Comparison of ENCODE assay signal across 17 cellular contexts in the genomic region with DNA sequence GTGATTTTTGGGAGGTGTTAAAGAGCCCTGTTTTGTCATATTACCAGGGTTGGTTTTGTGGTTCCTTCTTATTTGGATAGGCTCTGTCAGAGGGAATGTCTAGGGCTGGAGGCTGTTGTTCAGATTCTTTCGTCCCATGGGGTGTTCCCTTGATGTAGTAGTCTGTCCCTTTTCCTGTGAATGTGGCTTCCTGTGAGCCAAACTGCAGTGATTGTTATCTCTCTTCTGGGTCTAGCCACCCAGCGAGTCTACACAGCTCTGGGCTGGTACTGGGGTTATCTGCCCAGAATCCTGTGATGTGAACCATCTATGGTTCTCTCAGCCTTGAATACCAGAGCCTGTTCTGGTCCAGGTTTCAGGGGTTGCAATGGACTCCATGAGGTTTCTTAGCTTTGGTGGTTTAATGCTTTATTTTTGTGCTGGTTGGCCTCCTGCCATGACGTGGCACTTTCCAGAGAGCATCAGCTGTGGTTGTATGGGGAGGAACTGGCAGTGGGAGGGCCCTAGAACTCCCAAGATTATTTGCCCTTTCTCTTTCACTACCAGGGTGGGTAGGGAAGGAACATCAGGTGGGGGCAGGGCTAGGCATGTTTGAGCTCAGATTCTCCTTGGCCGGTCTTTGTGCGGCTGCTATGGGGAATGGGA.
"Had no signal": no experiment of that assay in that cellular context is flagged by ENCODE, and none has a peak within 500 bp of the region (broad histone marks: within the 10 kb centered on the region; RNA-seq: fewer than 3 reads in every experiment).

No MANE protein-coding gene starts in this region.

- H3K4me1 ChIP-seq: ascending aorta, gastroesophageal sphincter, heart right ventricle, lower lobe of right lung, pancreas had no signal

- H3K27ac Mint-ChIP-seq: activated T-helper 17 cell treated with anti-CD3 and anti-CD28 coated beads, Interleukin-2, amount 50 U/mL, for 72 hours; stimulated activated effector memory CD8-positive, alpha-beta T cell treated with anti-CD3 and anti-CD28 coated beads, Interleukin-12 subunit alpha, Interleukin-12 subunit beta, amount 100 ng/mL, for 72 hours had no signal

- H3K4me3 Mint-ChIP-seq: activated T-helper 17 cell treated with anti-CD3 and anti-CD28 coated beads, Interleukin-2, amount 50 U/mL, for 72 hours; stimulated activated effector memory CD8-positive, alpha-beta T cell treated with anti-CD3 and anti-CD28 coated beads, Interleukin-12 subunit alpha, Interleukin-12 subunit beta, amount 100 ng/mL, for 72 hours had no signal

- H3K27me3 Mint-ChIP-seq: activated T-helper 17 cell treated with anti-CD3 and anti-CD28 coated beads, Interleukin-2, amount 50 U/mL, for 72 hours had no signal

- H3K4me1 Mint-ChIP-seq: activated T-helper 17 cell treated with anti-CD3 and anti-CD28 coated beads, Interleukin-2, amount 50 U/mL, for 72 hours; stimulated activated effector memory CD8-positive, alpha-beta T cell treated with anti-CD3 and anti-CD28 coated beads, Interleukin-12 subunit alpha, Interleukin-12 subunit beta, amount 100 ng/mL, for 72 hours had no signal

- DNase-seq: activated CD4-positive, alpha-beta T cell treated with anti-CD3 and anti-CD28 coated beads for 1 hour; activated CD4-positive, alpha-beta T cell treated with anti-CD3 and anti-CD28 coated beads, Interleukin-2, amount 50 U/mL, for 4 hours; activated naive CD4-positive, alpha-beta T cell treated with Interleukin-2 at 50 U/mL for 16 hours; dermis blood vessel endothelial cell; heart right ventricle; left colon; lower lobe of right lung; midbrain; pancreas; stimulated activated CD4-positive, alpha-beta T cell treated with anti-CD3 and anti-CD28 coated beads, Interleukin-12 subunit alpha, Interleukin-12 subunit beta, amount 100 ng/mL, for 4 hours; T-helper 2 cell had no signal

- H3K4me3 ChIP-seq: ascending aorta, gastroesophageal sphincter, heart right ventricle, lower lobe of right lung, pancreas, thoracic aorta had no signal

- H3K36me3 ChIP-seq: ascending aorta, gastroesophageal sphincter, heart right ventricle, lower lobe of right lung, pancreas, thoracic aorta had no signal

- H3K9me3 ChIP-seq: ascending aorta, gastroesophageal sphincter, lower lobe of right lung, pancreas had no signal

- H3K27me3 ChIP-seq: ascending aorta, gastroesophageal sphincter, heart right ventricle, pancreas had no signal

- H3K27ac ChIP-seq: ascending aorta, gastroesophageal sphincter, heart right ventricle, lower lobe of right lung, pancreas, thoracic aorta, VCaP had no signal

- H3K36me3 Mint-ChIP-seq: stimulated activated effector memory CD8-positive, alpha-beta T cell treated with anti-CD3 and anti-CD28 coated beads, Interleukin-12 subunit alpha, Interleukin-12 subunit beta, amount 100 ng/mL, for 72 hours had no signal
